In the genomic region with DNA sequence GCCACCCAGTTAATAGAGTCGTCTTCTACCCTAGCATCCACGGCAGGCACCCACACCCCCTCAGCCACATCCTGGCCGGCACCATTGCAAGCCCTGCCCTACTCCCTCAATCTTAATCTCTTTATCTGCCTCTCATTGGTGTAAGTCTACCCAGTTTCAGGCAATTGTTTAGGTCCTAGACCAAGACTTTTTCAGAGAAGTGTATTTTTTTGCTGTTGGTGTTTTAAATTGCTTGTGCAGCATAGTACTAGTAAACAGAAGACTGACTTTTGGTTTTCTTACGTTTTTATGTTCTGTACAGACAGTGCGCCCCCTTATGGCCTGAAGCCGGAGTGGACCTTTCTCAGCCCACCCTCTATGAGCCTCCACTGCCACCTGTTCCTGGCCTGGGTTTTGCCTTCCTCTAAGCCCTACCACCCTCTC, we compare ENCODE assay signal across 8 cellular contexts. TPM values are rescaled to one million over a fixed set of nuclear protein-coding genes. Genes with fewer than 3 reads are reported as not detected.
DNase-seq lines count a peak whose midpoint lies in the region; ATAC-seq, FAIRE-seq and TF ChIP-seq lines count a peak whose summit lies in the region.

No MANE protein-coding gene starts in this region.

- H3K9ac ChIP-seq in astrocyte (ENCODE audit: low read length), result no peak overlapping the region

- no peak overlapping the region for H3K4me2 ChIP-seq in astrocyte (ENCODE audit: low read length)

- H4K20me1 ChIP-seq in astrocyte (ENCODE audit: insufficient read depth, low read length), result no peaks in the 10 kb centered on the region

- H3K9me3 ChIP-seq in astrocyte (ENCODE audit: insufficient read depth, low read depth, low read length), result no peaks in the 10 kb centered on the region

- no peak overlapping the region for H2AFZ ChIP-seq in astrocyte (ENCODE audit: low read depth, low read length)

- no peaks in the 10 kb centered on the region for H3K79me2 ChIP-seq in astrocyte (ENCODE audit: insufficient read depth, low read length)

- ATAC-seq in GM21367 (IDR thresholded peaks at IDR 0.05; ENCODE audit: unreplicated experiment) (peak; percentile 32), memory B cell (ENCODE audit: low read depth) (peak; percentile 51)
- peak; percentile 72 for ATAC-seq in stimulated activated naive CD8-positive, alpha-beta T cell treated with anti-CD3 and anti-CD28 coated beads, Interleukin-15, amount 100 ng/mL, for 72 hours

- peak overlapping the region; percentile 22; the same call in 1 of the 2 replicates for H3K27ac ChIP-seq in HL-60 (replicated peaks)
- H3K27ac ChIP-seq in astrocyte (ENCODE audit: low read depth, low read length), result no peak overlapping the region

- H3K9me3 Mint-ChIP-seq in astrocyte (ENCODE audit: unreplicated experiment) (no peaks in the 10 kb centered on the region), memory B cell (no peaks in the 10 kb centered on the region)
- no peaks in the 10 kb centered on the region for H3K9me3 Mint-ChIP-seq in stimulated activated naive CD8-positive, alpha-beta T cell treated with anti-CD3 and anti-CD28 coated beads, Interleukin-15, amount 100 ng/mL, for 72 hours

- FAIRE-seq in astrocyte (lab: Jason Lieb, UNC), result no peak

- H3K4me1 Mint-ChIP-seq in astrocyte (ENCODE audit: low read depth, unreplicated experiment) (peaks cover 11% of the 10 kb centered on the region), memory B cell (peaks cover 33% of the 10 kb centered on the region)
- H3K4me1 Mint-ChIP-seq in stimulated activated naive CD8-positive, alpha-beta T cell treated with anti-CD3 and anti-CD28 coated beads, Interleukin-15, amount 100 ng/mL, for 72 hours, result peaks cover 31% of the 10 kb centered on the region

- H3K36me3 Mint-ChIP-seq in astrocyte (ENCODE audit: low read depth, unreplicated experiment), result no peaks in the 10 kb centered on the region
- no peaks in the 10 kb centered on the region for H3K36me3 Mint-ChIP-seq in memory B cell

- H3K27me3 ChIP-seq in HL-60 (ENCODE audit: insufficient read depth, poor library complexity, severe bottlenecking) (no peaks in the 10 kb centered on the region), astrocyte (ENCODE audit: insufficient read depth, low read length) (peaks cover 3% of the 10 kb centered on the region)

- no peaks in the 10 kb centered on the region for H3K4me1 ChIP-seq in astrocyte (ENCODE audit: insufficient read depth, low read length)

- H3K27me3 Mint-ChIP-seq in astrocyte (ENCODE audit: low read depth, unreplicated experiment) (no peaks in the 10 kb centered on the region), memory B cell (no peaks in the 10 kb centered on the region)
- no peaks in the 10 kb centered on the region for H3K27me3 Mint-ChIP-seq in stimulated activated naive CD8-positive, alpha-beta T cell treated with anti-CD3 and anti-CD28 coated beads, Interleukin-15, amount 100 ng/mL, for 72 hours

- H3K4me3 ChIP-seq in HL-60 (replicated peaks; ENCODE audit: insufficient read depth, low read length) (no peak overlapping the region), astrocyte (ENCODE audit: insufficient read depth, low read depth, low read length) (no peak overlapping the region)

- TF ChIP-seq CTCF in HL-60 (IDR thresholded peaks at IDR 0.05; ENCODE audit: insufficient read depth, low read length), result peak; percentile 70
- TF ChIP-seq CTCF in astrocyte (IDR thresholded peaks at IDR 0.05; ENCODE audit: insufficient read depth, low read depth, low read length), result peak; percentile 50

- DNase-seq in D341Med (ENCODE audit: low spot score), result peak; percentile 56
- peak; percentile 28 to 81 for DNase-seq in HL-60 (ENCODE audit: low read depth in 1 of 2, low spot score in 1 of 2)
- peak; percentile 62 for DNase-seq in T-helper 9 cell
- DNase-seq in astrocyte (ENCODE audit: low read depth), result no peak
- DNase-seq in memory B cell (ENCODE audit: low spot score in 2 of 2), result peak; percentile 75 to 77
- DNase-seq in stimulated activated naive CD8-positive, alpha-beta T cell treated with anti-CD3 and anti-CD28 coated beads, Interleukin-15, amount 100 ng/mL, for 72 hours, result peak; percentile 72 to 79
- DNase-seq in A172 (ENCODE audit: low spot score), result no peak

- H3K27ac Mint-ChIP-seq in astrocyte (ENCODE audit: unreplicated experiment) (no peak overlapping the region), memory B cell (peak overlapping the region; percentile 93)
- peak overlapping the region; percentile 80 to 84 for H3K27ac Mint-ChIP-seq in stimulated activated naive CD8-positive, alpha-beta T cell treated with anti-CD3 and anti-CD28 coated beads, Interleukin-15, amount 100 ng/mL, for 72 hours

- H3K36me3 ChIP-seq in astrocyte (ENCODE audit: insufficient read depth, low read length), result no peaks in the 10 kb centered on the region

- no peak overlapping the region for H3K4me3 Mint-ChIP-seq in astrocyte (ENCODE audit: unreplicated experiment)
- H3K4me3 Mint-ChIP-seq in memory B cell, result peak overlapping the region; percentile 96
- H3K4me3 Mint-ChIP-seq in stimulated activated naive CD8-positive, alpha-beta T cell treated with anti-CD3 and anti-CD28 coated beads, Interleukin-15, amount 100 ng/mL, for 72 hours, result peak overlapping the region; percentile 93 to 95

RNA-seq across cellular contexts. Expression of a gene that starts 2.3 kb away (rescaled TPM):
- 7.3 and 8.4 TPM in 2 replicates for total RNA-seq in astrocyte
- 13.3 and 13.5 TPM in 2 replicates for total RNA-seq in A172 (2014; rRNA removed; shearing (Covaris generic))

RNA-seq across cellular contexts. Expression of a gene that starts 27.4 kb away (rescaled TPM):
- 0.14 TPM in 1 of 2 replicates, not detected in the other for total RNA-seq in astrocyte
- total RNA-seq in A172 (2014; rRNA removed; shearing (Covaris generic)), result 0.22 and 0.29 TPM in 2 replicates

Comparison
In these comparisons a context has a peak if more than half of its experiments do, and no peak if none do; other contexts are left out.
1. DNase-seq: peak in D341Med (single experiment), HL-60 (2 of 2), T-helper 9 cell (single experiment), memory B cell (2 of 2) and stimulated activated naive CD8-positive, alpha-beta T cell treated with anti-CD3 and anti-CD28 coated beads, Interleukin-15, amount 100 ng/mL, for 72 hours (2 of 2); none in astrocyte (single experiment) and A172 (single experiment).
2. Peak in every context shown above with its lines, with median percentiles within 50 percentile points of each other: ATAC-seq.